In genomic region chr2:105344704-105345345, GRCh38 we compare ENCODE assay signal across 8 cellular contexts. TPM values are rescaled to one million over a fixed set of nuclear protein-coding genes. Genes with fewer than 3 reads are reported as not detected.
DNase-seq lines count a peak whose midpoint lies in the region; FAIRE-seq and TF ChIP-seq lines count a peak whose summit lies in the region.

No MANE protein-coding gene starts in this region.

- H3K23ac ChIP-seq in mesenchymal stem cell (ENCODE audit: low read length in 2 of 2), result no peak overlapping the region

- H3K27ac Mint-ChIP-seq in Caco-2 (ENCODE audit: unreplicated experiment) (no peak overlapping the region), astrocyte (ENCODE audit: unreplicated experiment) (no peak overlapping the region)
- H3K27ac Mint-ChIP-seq in activated T-helper 2 cell treated with anti-CD3 and anti-CD28 coated beads, Interferon-gamma antibody, Interleukin-2, Interleukin-4, amounts not matched to agents 10 μg/mL and 5 μg/mL and 100 μg/mL, durations not matched to agents 14 hours and 24 hours and 36 hours, result no peak overlapping the region

- POLR2A ChIA-PET in Caco-2 (lab: Charles Lee), result interaction anchor here (0.6 kb wide), 1 partner anchor 175 kb away, joined by 3 read pairs; no protein-coding TSS in a partner anchor

- TF ChIP-seq CTCF in Caco-2 (IDR thresholded peaks at IDR 0.05; ENCODE audit: insufficient read depth in 1 of 2, low read depth in 1 of 2, low read length in 1 of 2, severe bottlenecking in 1 of 2, unreplicated experiment in 1 of 2) (peak; percentile 20 to 40), astrocyte (IDR thresholded peaks at IDR 0.05; ENCODE audit: insufficient read depth, low read depth, low read length) (peak; percentile 47), GM13976 (IDR thresholded peaks at IDR 0.05; ENCODE audit: borderline replicate concordance, control extremely low read depth, extremely low read depth, insufficient read depth, missing control alignments) (no peak)

- WGBS in mesenchymal stem cell, result 93% methylated on average over 2 of the region's 4 CpGs

- in situ Hi-C loops in GM13976 (cut with MboI; ENCODE audit: low sequenced_read_pairs, unreplicated experiment), result no loop called here

- no TSS peak for BruUV-seq in Caco-2 (replicated peaks; lab: Mats Ljungman, UMichigan)

- H3K4me3 ChIP-seq in Caco-2 (ENCODE audit: low read depth, low read length), result no peak overlapping the region
- no peak overlapping the region for H3K4me3 ChIP-seq in astrocyte (ENCODE audit: insufficient read depth, low read depth, low read length)
- H3K4me3 ChIP-seq in mesenchymal stem cell (ENCODE audit: insufficient read depth in 1 of 2, low read depth in 1 of 2, low read length in 2 of 2), result no peak overlapping the region

- FAIRE-seq in astrocyte (lab: Jason Lieb, UNC), result peak; percentile 91

- H4K8ac ChIP-seq in mesenchymal stem cell (ENCODE audit: low read length), result no peak overlapping the region

- H3K9me3 Mint-ChIP-seq in Caco-2 (ENCODE audit: unreplicated experiment) (no peaks in the 10 kb centered on the region), astrocyte (ENCODE audit: unreplicated experiment) (no peaks in the 10 kb centered on the region)
- H3K9me3 Mint-ChIP-seq in activated T-helper 2 cell treated with anti-CD3 and anti-CD28 coated beads, Interferon-gamma antibody, Interleukin-2, Interleukin-4, amounts not matched to agents 10 μg/mL and 5 μg/mL and 100 μg/mL, durations not matched to agents 14 hours and 24 hours and 36 hours, result no peaks in the 10 kb centered on the region

- H2BK5ac ChIP-seq in mesenchymal stem cell (ENCODE audit: low read depth, low read length, poor library complexity, severe bottlenecking), result no peak overlapping the region

- no peaks in the 10 kb centered on the region for H3K27me3 ChIP-seq in Caco-2 (replicated peaks; ENCODE audit: control insufficient read depth, insufficient read depth, low read length)
- H3K27me3 ChIP-seq in astrocyte (ENCODE audit: insufficient read depth, low read length), result no peaks in the 10 kb centered on the region
- no peaks in the 10 kb centered on the region for H3K27me3 ChIP-seq in mesenchymal stem cell (ENCODE audit: control insufficient read depth in 1 of 2, insufficient read depth in 1 of 2, low read length in 2 of 2)

- intact Hi-C loops in Caco-2 (cut with micrococcal nuclease; ENCODE audit: unreplicated experiment), result loop anchor here (1.0 to 5.0 kb wide), 3 partner anchors 176 to 542 kb away; no protein-coding TSS in a partner anchor
- intact Hi-C loops in activated T-helper 2 cell treated with anti-CD3 and anti-CD28 coated beads, Interferon-gamma antibody, Interleukin-2, Interleukin-4, amounts not matched to agents 10 μg/mL and 5 μg/mL and 100 μg/mL, durations not matched to agents 14 hours and 24 hours and 36 hours (cut with micrococcal nuclease), result no loop called here

- H3K4me1 ChIP-seq in Caco-2 (no peaks in the 10 kb centered on the region), astrocyte (ENCODE audit: insufficient read depth, low read length) (no peaks in the 10 kb centered on the region), mesenchymal stem cell (ENCODE audit: control insufficient read depth, insufficient read depth, low read depth, low read length) (no peaks in the 10 kb centered on the region)

- no peak overlapping the region for H2BK12ac ChIP-seq in mesenchymal stem cell (ENCODE audit: low read length in 2 of 2)

- peaks cover 71% of the 10 kb centered on the region for H3K36me3 Mint-ChIP-seq in Caco-2 (ENCODE audit: insufficient read depth, unreplicated experiment)
- H3K36me3 Mint-ChIP-seq in astrocyte (ENCODE audit: low read depth, unreplicated experiment), result peaks cover 4% of the 10 kb centered on the region
- peaks cover 63% of the 10 kb centered on the region for H3K36me3 Mint-ChIP-seq in activated T-helper 2 cell treated with anti-CD3 and anti-CD28 coated beads, Interferon-gamma antibody, Interleukin-2, Interleukin-4, amounts not matched to agents 10 μg/mL and 5 μg/mL and 100 μg/mL, durations not matched to agents 14 hours and 24 hours and 36 hours (ENCODE audit: low read depth)

- peaks cover 17% of the 10 kb centered on the region for H3K79me2 ChIP-seq in astrocyte (ENCODE audit: insufficient read depth, low read length)

- H3K79me1 ChIP-seq in mesenchymal stem cell (replicated peaks; ENCODE audit: low read length, poor library complexity, severe bottlenecking), result peaks cover 12% of the 10 kb centered on the region

- no peak overlapping the region for H4K91ac ChIP-seq in mesenchymal stem cell (ENCODE audit: low read length)

- H3K9me3 ChIP-seq in Caco-2 (no peaks in the 10 kb centered on the region), astrocyte (ENCODE audit: insufficient read depth, low read depth, low read length) (no peaks in the 10 kb centered on the region), mesenchymal stem cell (ENCODE audit: control insufficient read depth, low read length) (no peaks in the 10 kb centered on the region)

- H3K4me1 Mint-ChIP-seq in Caco-2 (ENCODE audit: low read depth, unreplicated experiment) (peaks cover 5% of the 10 kb centered on the region), astrocyte (ENCODE audit: low read depth, unreplicated experiment) (peaks cover 13% of the 10 kb centered on the region)
- H3K4me1 Mint-ChIP-seq in activated T-helper 2 cell treated with anti-CD3 and anti-CD28 coated beads, Interferon-gamma antibody, Interleukin-2, Interleukin-4, amounts not matched to agents 10 μg/mL and 5 μg/mL and 100 μg/mL, durations not matched to agents 14 hours and 24 hours and 36 hours (ENCODE audit: low read depth), result peaks cover 5% of the 10 kb centered on the region

- CTCF ChIA-PET in Caco-2 (lab: Charles Lee), result interaction anchor here (0.6 to 1.9 kb wide), 8 partner anchors 9 to 1237 kb away, joined by 3 to 8 read pairs (median 3); partner anchors contain the start of gene FHL2

- DNase-seq in Caco-2 (peak in 1 of 2 experiments; percentile 50), Kasumi-1 (lab: John Stamatoyannopoulos, UW) (peak; percentile 58 to 81), astrocyte (ENCODE audit: low read depth) (no peak), mesenchymal stem cell (peak; percentile 63), NCI-H128 (lab: John Stamatoyannopoulos, UW; ENCODE audit: unreplicated experiment) (no peak), GM13976 (ENCODE audit: low spot score) (no peak), NCI-H1417 treated with DMSO at 0.1 percent for 48 hours (lab: John Stamatoyannopoulos, UW) (no peak)
- DNase-seq in activated T-helper 2 cell treated with anti-CD3 and anti-CD28 coated beads, Interferon-gamma antibody, Interleukin-2, Interleukin-4, amounts not matched to agents 10 μg/mL and 5 μg/mL and 100 μg/mL, durations not matched to agents 14 hours and 24 hours and 36 hours (ENCODE audit: low spot score), result no peak

- peaks cover 5% of the 10 kb centered on the region for H4K20me1 ChIP-seq in astrocyte (ENCODE audit: insufficient read depth, low read length)

- H3K14ac ChIP-seq in mesenchymal stem cell (ENCODE audit: low read length in 2 of 2), result no peak overlapping the region

- no peak overlapping the region for H2BK120ac ChIP-seq in mesenchymal stem cell (ENCODE audit: low read depth, low read length)

- no peak overlapping the region for H2BK15ac ChIP-seq in mesenchymal stem cell (ENCODE audit: low read depth, poor library complexity, severe bottlenecking)

- H3K9ac ChIP-seq in astrocyte (ENCODE audit: low read length) (no peak overlapping the region), mesenchymal stem cell (ENCODE audit: low read length) (no peak overlapping the region)

- H2AFZ ChIP-seq in astrocyte (ENCODE audit: low read depth, low read length), result no peak overlapping the region
- H2AFZ ChIP-seq in mesenchymal stem cell (ENCODE audit: low read depth, low read length), result no peak overlapping the region

- H3K4me2 ChIP-seq in astrocyte (ENCODE audit: low read length), result no peak overlapping the region
- no peak overlapping the region for H3K4me2 ChIP-seq in mesenchymal stem cell (ENCODE audit: low read length, poor library complexity, severe bottlenecking)

- H3K27ac ChIP-seq in astrocyte (ENCODE audit: low read depth, low read length) (no peak overlapping the region), mesenchymal stem cell (ENCODE audit: low read length, poor library complexity, severe bottlenecking) (no peak overlapping the region)

- H3K4me3 Mint-ChIP-seq in Caco-2 (ENCODE audit: unreplicated experiment), result no peak overlapping the region
- no peak overlapping the region for H3K4me3 Mint-ChIP-seq in astrocyte (ENCODE audit: unreplicated experiment)
- no peak overlapping the region for H3K4me3 Mint-ChIP-seq in activated T-helper 2 cell treated with anti-CD3 and anti-CD28 coated beads, Interferon-gamma antibody, Interleukin-2, Interleukin-4, amounts not matched to agents 10 μg/mL and 5 μg/mL and 100 μg/mL, durations not matched to agents 14 hours and 24 hours and 36 hours (ENCODE audit: low read depth)

- H3K36me3 ChIP-seq in Caco-2 (ENCODE audit: control insufficient read depth, insufficient read depth, low read length) (peaks cover 2% of the 10 kb centered on the region), astrocyte (ENCODE audit: insufficient read depth, low read length) (peaks cover 50% of the 10 kb centered on the region), mesenchymal stem cell (ENCODE audit: control insufficient read depth in 1 of 2, insufficient read depth in 2 of 2, low read depth in 1 of 2, low read length in 2 of 2) (peaks cover 20 to 96% of the 10 kb centered on the region in 2 experiments)

- H3K4ac ChIP-seq in mesenchymal stem cell (ENCODE audit: low read depth in 1 of 2, low read length in 2 of 2), result no peak overlapping the region

- no peak overlapping the region for H3K18ac ChIP-seq in mesenchymal stem cell (ENCODE audit: low read depth in 1 of 2, low read length in 2 of 2)

- H3K27me3 Mint-ChIP-seq in Caco-2 (ENCODE audit: insufficient read depth, unreplicated experiment), result no peaks in the 10 kb centered on the region
- H3K27me3 Mint-ChIP-seq in astrocyte (ENCODE audit: low read depth, unreplicated experiment), result no peaks in the 10 kb centered on the region
- no peaks in the 10 kb centered on the region for H3K27me3 Mint-ChIP-seq in activated T-helper 2 cell treated with anti-CD3 and anti-CD28 coated beads, Interferon-gamma antibody, Interleukin-2, Interleukin-4, amounts not matched to agents 10 μg/mL and 5 μg/mL and 100 μg/mL, durations not matched to agents 14 hours and 24 hours and 36 hours (ENCODE audit: low read depth)

- no peak overlapping the region for H2AK5ac ChIP-seq in mesenchymal stem cell (ENCODE audit: low read length, severe bottlenecking)

RNA-seq across cellular contexts. Expression of gene C2orf49, which starts 7.5 kb away (rescaled TPM):
- total RNA-seq in Caco-2 (2022) (21.1 and 24.8 TPM in 2 replicates), astrocyte (21.6 and 22.6 TPM in 2 replicates)
- 19.4 TPM for polyA plus RNA-seq in mesenchymal stem cell (2013, experiment 1 of 2)
- polyA plus RNA-seq in mesenchymal stem cell (2013, experiment 2 of 2), result 18.0 TPM
- 18.6 and 19.0 TPM in 2 replicates for total RNA-seq in activated T-helper 2 cell treated with anti-CD3 and anti-CD28 coated beads, Interferon-gamma antibody, Interleukin-2, Interleukin-4, amounts not matched to agents 10 μg/mL and 5 μg/mL and 100 μg/mL, durations not matched to agents 14 hours and 24 hours and 36 hours

RNA-seq across cellular contexts. Expression of gene TGFBRAP1, which starts 15.3 kb away (rescaled TPM):
- 25.7 and 26.0 TPM in 2 replicates for total RNA-seq in Caco-2 (2022)
- total RNA-seq in astrocyte, result 25.1 and 26.1 TPM in 2 replicates
- 18.5 TPM for polyA plus RNA-seq in mesenchymal stem cell (2013, experiment 1 of 2)
- polyA plus RNA-seq in mesenchymal stem cell (2013, experiment 2 of 2), result 18.7 TPM
- 23.4 and 24.2 TPM in 2 replicates for total RNA-seq in activated T-helper 2 cell treated with anti-CD3 and anti-CD28 coated beads, Interferon-gamma antibody, Interleukin-2, Interleukin-4, amounts not matched to agents 10 μg/mL and 5 μg/mL and 100 μg/mL, durations not matched to agents 14 hours and 24 hours and 36 hours

RNA-seq across cellular contexts. Expression of gene FHL2, which starts 54.0 kb away (rescaled TPM):
- total RNA-seq in Caco-2 (2022) (40.5 and 45.4 TPM in 2 replicates), astrocyte (104 and 115 TPM in 2 replicates)
- 258 TPM for polyA plus RNA-seq in mesenchymal stem cell (2013, experiment 1 of 2)
- 261 TPM for polyA plus RNA-seq in mesenchymal stem cell (2013, experiment 2 of 2)
- total RNA-seq in activated T-helper 2 cell treated with anti-CD3 and anti-CD28 coated beads, Interferon-gamma antibody, Interleukin-2, Interleukin-4, amounts not matched to agents 10 μg/mL and 5 μg/mL and 100 μg/mL, durations not matched to agents 14 hours and 24 hours and 36 hours, result 5.3 and 5.6 TPM in 2 replicates

Comparison
In these comparisons a context has a peak if more than half of its experiments do, and no peak if none do; other contexts are left out.
1. DNase-seq: peak in Kasumi-1 (2 of 2) and mesenchymal stem cell (single experiment); none in astrocyte (single experiment), NCI-H128 (single experiment), activated T-helper 2 cell treated with anti-CD3 and anti-CD28 coated beads, Interferon-gamma antibody, Interleukin-2, Interleukin-4, amounts not matched to agents 10 μg/mL and 5 μg/mL and 100 μg/mL, durations not matched to agents 14 hours and 24 hours and 36 hours (single experiment), GM13976 (single experiment) and NCI-H1417 treated with DMSO at 0.1 percent for 48 hours (single experiment).